ENCODE assay signal across 9 cellular contexts in genomic region chr9:116661037-116661954, GRCh38. TPM values are rescaled to one million over a fixed set of nuclear protein-coding genes. Genes with fewer than 3 reads are reported as not detected.
DNase-seq lines count a peak whose midpoint lies in the region; ATAC-seq and TF ChIP-seq lines count a peak whose summit lies in the region.
"Had no signal": no experiment of that assay in that cellular context is flagged by ENCODE, and none has a peak within 500 bp of the region (broad histone marks: within the 10 kb centered on the region; RNA-seq: fewer than 3 reads in every experiment).

No MANE protein-coding gene starts in this region.

- ATAC-seq in GM19455 (IDR thresholded peaks at IDR 0.05; ENCODE audit: unreplicated experiment) (peak; percentile 82), HG03571 (IDR thresholded peaks at IDR 0.05; ENCODE audit: unreplicated experiment) (peak; percentile 84)
- ATAC-seq in stimulated activated memory B cell treated with anti-CD40 and anti-IgM and Interleukin-4, amounts not matched to agents 10 μg/mL and 1 μg/mL and 100 μg/mL, for 72 hours = peak; percentile 55

- H3K27ac ChIP-seq in brain microvascular endothelial cell = no peak overlapping the region

- peak; percentile 77 for TF ChIP-seq CTCF in brain microvascular endothelial cell (IDR thresholded peaks at IDR 0.05; ENCODE audit: low read depth, low read length, missing control alignments)

- H3K36me3 ChIP-seq in brain microvascular endothelial cell (replicated peaks) = no peaks in the 10 kb centered on the region

- DNase-seq in Daoy (ENCODE audit: low read depth) (peak; percentile 73), NCI-H748 (lab: John Stamatoyannopoulos, UW; ENCODE audit: unreplicated experiment) (peak; percentile 65), brain microvascular endothelial cell (peak; percentile 45), iPS-NIHi7 (ENCODE audit: extremely low spot score) (peak; percentile 82), OCI-M2 (lab: John Stamatoyannopoulos, UW; ENCODE audit: unreplicated experiment) (no peak)

- no peaks in the 10 kb centered on the region for H3K4me1 Mint-ChIP-seq in stimulated activated memory B cell treated with anti-CD40 and anti-IgM and Interleukin-4, amounts not matched to agents 10 μg/mL and 1 μg/mL and 100 μg/mL, for 72 hours

- in situ Hi-C loops in brain microvascular endothelial cell (cut with HindIII; ENCODE audit: low pct_ligation_motif_present, low sequenced_read_pairs) = no loop called here

- H3K4me3 ChIP-seq in brain microvascular endothelial cell (ENCODE audit: low read depth, low read length) = no peak overlapping the region

- H3K27ac Mint-ChIP-seq in stimulated activated memory B cell treated with anti-CD40 and anti-IgM and Interleukin-4, amounts not matched to agents 10 μg/mL and 1 μg/mL and 100 μg/mL, for 72 hours = no peak overlapping the region
- H3K27ac Mint-ChIP-seq: activated naive CD8-positive, alpha-beta T cell had no signal

- H3K27me3 ChIP-seq in brain microvascular endothelial cell (replicated peaks) = no peaks in the 10 kb centered on the region

- H3K27me3 Mint-ChIP-seq in stimulated activated memory B cell treated with anti-CD40 and anti-IgM and Interleukin-4, amounts not matched to agents 10 μg/mL and 1 μg/mL and 100 μg/mL, for 72 hours = no peaks in the 10 kb centered on the region
- H3K27me3 Mint-ChIP-seq: activated naive CD8-positive, alpha-beta T cell had no signal

- no peaks in the 10 kb centered on the region for H3K36me3 Mint-ChIP-seq in stimulated activated memory B cell treated with anti-CD40 and anti-IgM and Interleukin-4, amounts not matched to agents 10 μg/mL and 1 μg/mL and 100 μg/mL, for 72 hours
- H3K36me3 Mint-ChIP-seq: activated naive CD8-positive, alpha-beta T cell had no signal

- H3K4me3 Mint-ChIP-seq in stimulated activated memory B cell treated with anti-CD40 and anti-IgM and Interleukin-4, amounts not matched to agents 10 μg/mL and 1 μg/mL and 100 μg/mL, for 72 hours = no peak overlapping the region
- H3K4me3 Mint-ChIP-seq: activated naive CD8-positive, alpha-beta T cell had no signal

- no peaks in the 10 kb centered on the region for H3K9me3 Mint-ChIP-seq in stimulated activated memory B cell treated with anti-CD40 and anti-IgM and Interleukin-4, amounts not matched to agents 10 μg/mL and 1 μg/mL and 100 μg/mL, for 72 hours

RNA-seq across cellular contexts. Expression of gene TRIM32, which starts 25.8 kb away (rescaled TPM):
- 24.7 and 26.6 TPM in 2 replicates for total RNA-seq in Daoy (2014; rRNA removed; shearing (Covaris generic))
